ENCODE assay signal across 8 cellular contexts in the genomic region with DNA sequence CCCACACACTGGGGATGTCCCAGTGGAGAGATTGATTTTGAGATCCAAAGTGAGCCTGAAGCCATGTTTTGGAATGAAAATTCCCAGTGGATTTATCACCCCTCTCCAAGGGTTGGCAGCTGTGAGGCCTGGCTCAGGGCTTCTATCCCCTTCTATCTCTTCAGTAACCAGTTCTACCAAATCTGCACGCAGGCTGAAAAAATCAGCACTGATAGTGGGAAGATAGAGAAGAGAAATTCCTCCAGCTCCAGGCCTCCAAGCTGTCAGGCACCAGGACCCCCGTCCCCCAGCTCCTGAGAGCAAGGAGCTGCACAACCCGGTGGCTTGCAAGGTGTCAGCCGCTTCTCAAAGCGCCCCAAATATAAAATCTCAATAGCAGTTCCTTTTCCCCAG. TPM values are rescaled to one million over a fixed set of nuclear protein-coding genes. Genes with fewer than 3 reads are reported as not detected.
DNase-seq lines count a peak whose midpoint lies in the region; ATAC-seq, FAIRE-seq and TF ChIP-seq lines count a peak whose summit lies in the region.

No MANE protein-coding gene starts in this region.

- peak overlapping the region; percentile 98 for H3K4me3 Mint-ChIP-seq in activated naive CD4-positive, alpha-beta T cell treated with anti-CD3 and anti-CD28 coated beads, Interleukin-2, amount 10 ng/mL, durations not matched to agents 7 days and 5 days
- peak overlapping the region; percentile 96 for H3K4me3 Mint-ChIP-seq in astrocyte (ENCODE audit: unreplicated experiment)
- peak overlapping the region; percentile 94 for H3K4me3 Mint-ChIP-seq in type B pancreatic cell

- intact Hi-C loops in lower lobe of right lung (cut with DNase I): no loop called here

- H3K4me3 ChIP-seq in astrocyte (ENCODE audit: insufficient read depth, low read depth, low read length) (peak overlapping the region; percentile 75), lower lobe of right lung (peak overlapping the region; percentile 94)

- H3K9me3 Mint-ChIP-seq in activated naive CD4-positive, alpha-beta T cell treated with anti-CD3 and anti-CD28 coated beads, Interleukin-2, amount 10 ng/mL, durations not matched to agents 7 days and 5 days: no peaks in the 10 kb centered on the region
- H3K9me3 Mint-ChIP-seq in astrocyte (ENCODE audit: unreplicated experiment) (no peaks in the 10 kb centered on the region), type B pancreatic cell (no peaks in the 10 kb centered on the region)

- H3K4me2 ChIP-seq in astrocyte (ENCODE audit: low read length): peak overlapping the region; percentile 96

- peak overlapping the region; percentile 74 for H3K9ac ChIP-seq in astrocyte (ENCODE audit: low read length)

- no peaks in the 10 kb centered on the region for H3K27me3 Mint-ChIP-seq in activated naive CD4-positive, alpha-beta T cell treated with anti-CD3 and anti-CD28 coated beads, Interleukin-2, amount 10 ng/mL, durations not matched to agents 7 days and 5 days
- peaks cover 1% of the 10 kb centered on the region for H3K27me3 Mint-ChIP-seq in astrocyte (ENCODE audit: low read depth, unreplicated experiment)
- no peaks in the 10 kb centered on the region for H3K27me3 Mint-ChIP-seq in type B pancreatic cell

- peak overlapping the region; percentile 96 for H2AFZ ChIP-seq in astrocyte (ENCODE audit: low read depth, low read length)

- H4K20me1 ChIP-seq in astrocyte (ENCODE audit: insufficient read depth, low read length): peaks cover 23% of the 10 kb centered on the region

- H3K36me3 Mint-ChIP-seq in activated naive CD4-positive, alpha-beta T cell treated with anti-CD3 and anti-CD28 coated beads, Interleukin-2, amount 10 ng/mL, durations not matched to agents 7 days and 5 days: peaks cover 59% of the 10 kb centered on the region
- H3K36me3 Mint-ChIP-seq in astrocyte (ENCODE audit: low read depth, unreplicated experiment) (peaks cover 9% of the 10 kb centered on the region), type B pancreatic cell (peaks cover 4% of the 10 kb centered on the region)

- no peak overlapping the region for H3K27ac ChIP-seq in astrocyte (ENCODE audit: low read depth, low read length)
- peak overlapping the region; percentile 97 for H3K27ac ChIP-seq in lower lobe of right lung

- no peaks in the 10 kb centered on the region for H3K36me3 ChIP-seq in astrocyte (ENCODE audit: insufficient read depth, low read length)
- H3K36me3 ChIP-seq in lower lobe of right lung: peaks cover 7% of the 10 kb centered on the region

- H3K79me2 ChIP-seq in astrocyte (ENCODE audit: insufficient read depth, low read length): peaks cover 6% of the 10 kb centered on the region

- H3K27me3 ChIP-seq in astrocyte (ENCODE audit: insufficient read depth, low read length) (no peaks in the 10 kb centered on the region), lower lobe of right lung (ENCODE audit: low read depth) (no peaks in the 10 kb centered on the region)

- ATAC-seq in lower lobe of right lung (no peak), HG02840 (IDR thresholded peaks at IDR 0.05; ENCODE audit: low FRiP score, unreplicated experiment) (no peak)

- peaks cover 71% of the 10 kb centered on the region for H3K4me1 Mint-ChIP-seq in activated naive CD4-positive, alpha-beta T cell treated with anti-CD3 and anti-CD28 coated beads, Interleukin-2, amount 10 ng/mL, durations not matched to agents 7 days and 5 days
- H3K4me1 Mint-ChIP-seq in astrocyte (ENCODE audit: low read depth, unreplicated experiment) (peaks cover 14% of the 10 kb centered on the region), type B pancreatic cell (ENCODE audit: unreplicated experiment) (peaks cover 37% of the 10 kb centered on the region)

- DNase-seq in activated naive CD4-positive, alpha-beta T cell treated with anti-CD3 and anti-CD28 coated beads, Interleukin-2, amount 10 ng/mL, durations not matched to agents 7 days and 5 days: no peak
- no peak for DNase-seq in activated naive CD4-positive, alpha-beta T cell treated with anti-CD3 and anti-CD28 coated beads, Interleukin-2, amount 50 U/mL, for 16 hours
- DNase-seq in astrocyte (ENCODE audit: low read depth): no peak
- no peak for DNase-seq in lower lobe of right lung
- DNase-seq in type B pancreatic cell (ENCODE audit: extremely low spot score, unreplicated experiment): no peak
- no peak for DNase-seq in islet precursor cell
- no peak for DNase-seq in GM19240 (ENCODE audit: insufficient read length, low spot score)

- FAIRE-seq in astrocyte (lab: Jason Lieb, UNC): no peak

- H3K9me3 ChIP-seq in astrocyte (ENCODE audit: insufficient read depth, low read depth, low read length) (no peaks in the 10 kb centered on the region), lower lobe of right lung (no peaks in the 10 kb centered on the region)

- H3K27ac Mint-ChIP-seq in activated naive CD4-positive, alpha-beta T cell treated with anti-CD3 and anti-CD28 coated beads, Interleukin-2, amount 10 ng/mL, durations not matched to agents 7 days and 5 days: peak overlapping the region; percentile 95
- H3K27ac Mint-ChIP-seq in astrocyte (ENCODE audit: unreplicated experiment) (peak overlapping the region; percentile 77), type B pancreatic cell (peak overlapping the region; percentile 84)

- TF ChIP-seq CTCF in astrocyte (IDR thresholded peaks at IDR 0.05; ENCODE audit: insufficient read depth, low read depth, low read length) (no peak), lower lobe of right lung (IDR thresholded peaks at IDR 0.05) (no peak), type B pancreatic cell (conservative IDR thresholded peaks at IDR 0.05) (no peak)

- H3K4me1 ChIP-seq in astrocyte (ENCODE audit: insufficient read depth, low read length) (peaks cover 9% of the 10 kb centered on the region), lower lobe of right lung (peaks cover 68% of the 10 kb centered on the region)

- CTCF ChIA-PET in activated naive CD4-positive, alpha-beta T cell treated with anti-CD3 and anti-CD28 coated beads, Interleukin-2, amount 10 ng/mL, durations not matched to agents 7 days and 5 days (lab: Charles Lee): interaction anchor here (0.6 to 3.4 kb wide), 6 partner anchors 19 to 170 kb away, joined by 3 to 23 read pairs (median 4); a partner anchor contains a TSS

RNA-seq across cellular contexts. Expression of a gene that starts 1.0 kb away (rescaled TPM):
- total RNA-seq in astrocyte: 84.4 and 87.3 TPM in 2 replicates
- total RNA-seq in lower lobe of right lung: 170 TPM
- total RNA-seq in type B pancreatic cell (ENCODE audit: low replicate concordance): 73.1 and 90.6 TPM in 2 replicates

RNA-seq across cellular contexts. Expression of a gene that starts 6.4 kb away (rescaled TPM):
- total RNA-seq in astrocyte: 4.3 and 4.5 TPM in 2 replicates
- total RNA-seq in lower lobe of right lung: 10.6 TPM
- total RNA-seq in type B pancreatic cell (ENCODE audit: low replicate concordance): 19.3 and 20.4 TPM in 2 replicates

RNA-seq across cellular contexts. Expression of a gene that starts 41.7 kb away (rescaled TPM):
- total RNA-seq in astrocyte (38.2 and 38.4 TPM in 2 replicates), lower lobe of right lung (26.1 TPM), type B pancreatic cell (ENCODE audit: low replicate concordance) (42.8 and 51.1 TPM in 2 replicates)

RNA-seq across cellular contexts. Expression of a gene that starts 53.9 kb away (rescaled TPM):
- 51.4 and 53.0 TPM in 2 replicates for total RNA-seq in astrocyte
- total RNA-seq in lower lobe of right lung: 21.7 TPM
- 28.7 and 38.8 TPM in 2 replicates for total RNA-seq in type B pancreatic cell (ENCODE audit: low replicate concordance)

RNA-seq across cellular contexts. Expression of a gene that starts 54.8 kb away (rescaled TPM):
- total RNA-seq in astrocyte: 41.6 and 46.7 TPM in 2 replicates
- total RNA-seq in lower lobe of right lung: 36.2 TPM
- total RNA-seq in type B pancreatic cell (ENCODE audit: low replicate concordance): 47.8 and 58.0 TPM in 2 replicates
